Comparison of ENCODE assay signal across 20 cellular contexts in genomic region chr9:87233916-87234455, GRCh38.
"Had no signal": no experiment of that assay in that cellular context is flagged by ENCODE, and none has a peak within 500 bp of the region (broad histone marks: within the 10 kb centered on the region; RNA-seq: fewer than 3 reads in every experiment).

No MANE protein-coding gene starts in this region.

- H3K9me3 Mint-ChIP-seq: stimulated activated effector memory CD8-positive, alpha-beta T cell treated with anti-CD3 and anti-CD28 coated beads, Interleukin-12 subunit alpha, Interleukin-12 subunit beta, amount 100 ng/mL, for 72 hours; stimulated activated naive CD8-positive, alpha-beta T cell treated with anti-CD3 and anti-CD28 coated beads, Interleukin-15, amount 100 ng/mL, for 72 hours had no signal

- H3K36me3 Mint-ChIP-seq: activated naive CD8-positive, alpha-beta T cell; stimulated activated effector memory CD8-positive, alpha-beta T cell treated with anti-CD3 and anti-CD28 coated beads, Interleukin-12 subunit alpha, Interleukin-12 subunit beta, amount 100 ng/mL, for 72 hours had no signal

- H2AFZ ChIP-seq: hepatocyte had no signal

- H3K27ac ChIP-seq: breast epithelium, epithelial cell of prostate, hepatocyte, skin epidermis, tibial artery had no signal

- H3K79me2 ChIP-seq: hepatocyte had no signal

- H3K27ac Mint-ChIP-seq: activated naive CD8-positive, alpha-beta T cell; activated T-helper 17 cell treated with anti-CD3 and anti-CD28 coated beads, Interleukin-2, amount 50 U/mL, for 72 hours; immature natural killer cell; stimulated activated effector memory CD8-positive, alpha-beta T cell treated with anti-CD3 and anti-CD28 coated beads, Interleukin-12 subunit alpha, Interleukin-12 subunit beta, amount 100 ng/mL, for 72 hours; WTC11 had no signal

- ATAC-seq: activated T-helper 17 cell treated with anti-CD3 and anti-CD28 coated beads, Interleukin-2, amount 50 U/mL, for 72 hours; left lobe of liver; stimulated activated effector memory CD8-positive, alpha-beta T cell treated with anti-CD3 and anti-CD28 coated beads, Interleukin-12 subunit alpha, Interleukin-12 subunit beta, amount 100 ng/mL, for 72 hours; stimulated activated naive CD8-positive, alpha-beta T cell treated with anti-CD3 and anti-CD28 coated beads, Interleukin-15, amount 100 ng/mL, for 72 hours; WTC11 had no signal

- H3K27me3 ChIP-seq: breast epithelium, hepatocyte, tibial artery had no signal

- DNase-seq: activated T-cell treated with anti-CD3 and anti-CD28 coated beads, Interleukin-2, amount 50 U/mL, for 1 hour; cerebellar nuclear complex; cortex of kidney; immature natural killer cell; mammary epithelial cell; occipital lobe; stimulated activated CD4-positive, alpha-beta T cell treated with anti-CD3 and anti-CD28 coated beads, Interleukin-1b, Interleukin-23, amount 100 ng/mL, for 48 hours; stimulated activated naive CD8-positive, alpha-beta T cell treated with anti-CD3 and anti-CD28 coated beads, Interleukin-15, amount 100 ng/mL, for 72 hours; T-helper 9 cell; tibial artery had no signal

- H3K4me2 ChIP-seq: hepatocyte had no signal

- H3K36me3 ChIP-seq: breast epithelium, tibial artery had no signal

- H3K9me3 ChIP-seq: breast epithelium, tibial artery had no signal

- H3K4me1 Mint-ChIP-seq: activated T-helper 17 cell treated with anti-CD3 and anti-CD28 coated beads, Interleukin-2, amount 50 U/mL, for 72 hours; immature natural killer cell; stimulated activated effector memory CD8-positive, alpha-beta T cell treated with anti-CD3 and anti-CD28 coated beads, Interleukin-12 subunit alpha, Interleukin-12 subunit beta, amount 100 ng/mL, for 72 hours; stimulated activated naive CD8-positive, alpha-beta T cell treated with anti-CD3 and anti-CD28 coated beads, Interleukin-15, amount 100 ng/mL, for 72 hours had no signal

- H3K27me3 Mint-ChIP-seq: activated naive CD8-positive, alpha-beta T cell; stimulated activated naive CD8-positive, alpha-beta T cell treated with anti-CD3 and anti-CD28 coated beads, Interleukin-15, amount 100 ng/mL, for 72 hours had no signal

- H3K4me3 ChIP-seq: breast epithelium, hepatocyte, skin epidermis, tibial artery had no signal

- H3K4me3 Mint-ChIP-seq: activated naive CD8-positive, alpha-beta T cell; activated T-helper 17 cell treated with anti-CD3 and anti-CD28 coated beads, Interleukin-2, amount 50 U/mL, for 72 hours; immature natural killer cell; stimulated activated effector memory CD8-positive, alpha-beta T cell treated with anti-CD3 and anti-CD28 coated beads, Interleukin-12 subunit alpha, Interleukin-12 subunit beta, amount 100 ng/mL, for 72 hours; stimulated activated naive CD8-positive, alpha-beta T cell treated with anti-CD3 and anti-CD28 coated beads, Interleukin-15, amount 100 ng/mL, for 72 hours; WTC11 had no signal

- H3K4me1 ChIP-seq: breast epithelium had no signal

- FAIRE-seq: astrocyte had no signal
